ENCODE assay signal across 17 cellular contexts in the genomic region with DNA sequence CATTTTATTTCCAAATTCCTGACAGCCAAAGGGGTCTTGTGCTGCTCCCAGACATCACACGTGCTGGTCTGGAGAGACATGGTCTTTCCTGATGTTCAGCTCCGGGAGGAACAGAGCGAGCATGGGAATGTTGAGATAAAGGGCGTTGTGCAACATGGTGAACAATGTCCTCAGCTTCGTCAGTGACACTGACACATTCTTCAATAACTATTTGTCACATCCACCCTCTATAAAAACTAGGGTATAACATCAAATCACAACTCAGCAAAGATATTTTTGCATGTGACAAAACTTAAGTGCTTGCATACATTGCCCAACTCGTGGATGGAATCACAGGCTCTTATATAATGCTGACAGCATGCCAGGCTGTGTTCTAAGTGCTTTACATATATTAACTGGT. TPM values are rescaled to one million over a fixed set of nuclear protein-coding genes. Genes with fewer than 3 reads are reported as not detected.
"Had no signal": no experiment of that assay in that cellular context is flagged by ENCODE, and none has a peak within 500 bp of the region (broad histone marks: within the 10 kb centered on the region; RNA-seq: fewer than 3 reads in every experiment).

No MANE protein-coding gene starts in this region.

- H3K36me3 ChIP-seq: cardiac muscle cell, right lobe of liver had no signal

- H3K9me3 ChIP-seq: right lobe of liver had no signal

- H3K4me3 Mint-ChIP-seq: activated CD4-positive, alpha-beta T cell treated with anti-CD3 and anti-CD28 coated beads for 36 hours; activated naive CD4-positive, alpha-beta T cell treated with anti-CD3 and anti-CD28 coated beads for 36 hours; nephron; T-helper 2 cell treated with Interferon-gamma antibody and Interleukin-4, amounts not matched to agents 5 μg/mL and 100 μg/mL, for 36 hours had no signal

- DNase-seq: activated CD4-positive, alpha-beta memory T cell treated with anti-CD3 and anti-CD28 coated beads, Interleukin-2, amount 10 ng/mL, durations not matched to agents 7 days and 5 days; effector CD4-positive, alpha-beta T cell; hypothalamus; kidney glomerular epithelial cell; occipital lobe; right lobe of liver; stimulated activated CD4-positive, alpha-beta T cell treated with anti-CD3 and anti-CD28 coated beads, Interleukin-12 subunit alpha, Interleukin-12 subunit beta, amount 100 ng/mL, for 4 hours; stimulated activated naive CD4-positive, alpha-beta T cell treated with Interleukin-2 at 50 U/mL for 16 hours had no signal

- H3K4me1 Mint-ChIP-seq: nephron had no signal

- H3K27ac ChIP-seq: cardiac muscle cell, coronary artery, right lobe of liver had no signal

- H3K4me3 ChIP-seq: cardiac muscle cell, coronary artery, right lobe of liver had no signal

- H3K27me3 ChIP-seq: cardiac muscle cell, right lobe of liver had no signal

- H3K27me3 Mint-ChIP-seq: progenitor cell of endocrine pancreas had no signal

- H3K27ac Mint-ChIP-seq: activated CD4-positive, alpha-beta T cell treated with anti-CD3 and anti-CD28 coated beads for 36 hours; activated naive CD4-positive, alpha-beta T cell treated with anti-CD3 and anti-CD28 coated beads for 36 hours; nephron; progenitor cell of endocrine pancreas; T-helper 2 cell treated with Interferon-gamma antibody and Interleukin-4, amounts not matched to agents 5 μg/mL and 100 μg/mL, for 36 hours had no signal

RNA-seq across cellular contexts. Expression of a gene that starts 42.4 kb away (rescaled TPM):
- total RNA-seq: activated CD4-positive, alpha-beta T cell treated with anti-CD3 and anti-CD28 coated beads for 36 hours; activated T-helper 17 cell treated with anti-CD3 and anti-CD28 coated beads, Interleukin-2, amount 50 U/mL, for 72 hours; lung microvascular endothelial cell; occipital lobe had no signal
- polyA plus RNA-seq: cardiac muscle cell had no signal
